Comparison of ENCODE assay signal across 1 cellular context in the genomic region with DNA sequence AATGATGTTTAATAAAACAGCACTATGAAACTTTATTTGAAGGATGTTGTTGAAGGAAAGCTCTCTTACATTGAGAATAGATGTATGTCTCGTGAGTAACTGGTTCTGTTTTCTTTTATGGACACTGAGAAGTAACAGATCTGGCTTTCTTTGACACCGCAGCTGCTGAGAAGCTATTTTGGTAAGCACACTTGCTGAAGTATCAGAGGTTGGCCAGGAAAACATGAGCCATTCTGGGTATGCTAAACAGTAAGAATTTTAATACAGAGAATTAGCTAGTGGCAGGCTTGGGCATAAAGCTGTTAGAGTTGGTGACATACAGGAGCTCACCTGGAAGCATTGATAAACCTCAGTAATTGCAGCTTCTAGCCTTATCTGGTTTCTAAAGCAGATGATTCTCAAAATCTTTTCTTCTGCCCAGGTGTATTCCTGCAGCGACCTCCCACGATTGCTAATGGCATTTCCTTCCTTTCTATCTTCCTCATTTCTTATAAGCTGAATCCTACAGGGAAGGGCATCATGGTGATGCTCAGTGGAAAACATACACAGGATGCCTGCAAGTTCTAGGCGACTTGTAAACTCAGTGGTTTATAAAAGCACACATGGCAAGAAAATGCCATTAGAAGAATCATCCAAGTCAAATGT.
TF ChIP-seq lines count a peak whose summit lies in the region.

No MANE protein-coding gene starts in this region.

TF ChIP-seq in GM23338, 12 proteins besides CTCF, POLR2A, EP300 and RAD21:
- no peak for TF ChIP-seq EZH2phosphoT487 (IDR thresholded peaks at IDR 0.05; ENCODE audit: unreplicated experiment)
- no peak for TF ChIP-seq ZNF331 (CRISPR knock-in tag; IDR thresholded peaks at IDR 0.05; ENCODE audit: low read depth)
- TF ChIP-seq CREB1 (CRISPR knock-in tag; IDR thresholded peaks at IDR 0.05; ENCODE audit: low read depth): no peak
- TF ChIP-seq, protein P1, sequence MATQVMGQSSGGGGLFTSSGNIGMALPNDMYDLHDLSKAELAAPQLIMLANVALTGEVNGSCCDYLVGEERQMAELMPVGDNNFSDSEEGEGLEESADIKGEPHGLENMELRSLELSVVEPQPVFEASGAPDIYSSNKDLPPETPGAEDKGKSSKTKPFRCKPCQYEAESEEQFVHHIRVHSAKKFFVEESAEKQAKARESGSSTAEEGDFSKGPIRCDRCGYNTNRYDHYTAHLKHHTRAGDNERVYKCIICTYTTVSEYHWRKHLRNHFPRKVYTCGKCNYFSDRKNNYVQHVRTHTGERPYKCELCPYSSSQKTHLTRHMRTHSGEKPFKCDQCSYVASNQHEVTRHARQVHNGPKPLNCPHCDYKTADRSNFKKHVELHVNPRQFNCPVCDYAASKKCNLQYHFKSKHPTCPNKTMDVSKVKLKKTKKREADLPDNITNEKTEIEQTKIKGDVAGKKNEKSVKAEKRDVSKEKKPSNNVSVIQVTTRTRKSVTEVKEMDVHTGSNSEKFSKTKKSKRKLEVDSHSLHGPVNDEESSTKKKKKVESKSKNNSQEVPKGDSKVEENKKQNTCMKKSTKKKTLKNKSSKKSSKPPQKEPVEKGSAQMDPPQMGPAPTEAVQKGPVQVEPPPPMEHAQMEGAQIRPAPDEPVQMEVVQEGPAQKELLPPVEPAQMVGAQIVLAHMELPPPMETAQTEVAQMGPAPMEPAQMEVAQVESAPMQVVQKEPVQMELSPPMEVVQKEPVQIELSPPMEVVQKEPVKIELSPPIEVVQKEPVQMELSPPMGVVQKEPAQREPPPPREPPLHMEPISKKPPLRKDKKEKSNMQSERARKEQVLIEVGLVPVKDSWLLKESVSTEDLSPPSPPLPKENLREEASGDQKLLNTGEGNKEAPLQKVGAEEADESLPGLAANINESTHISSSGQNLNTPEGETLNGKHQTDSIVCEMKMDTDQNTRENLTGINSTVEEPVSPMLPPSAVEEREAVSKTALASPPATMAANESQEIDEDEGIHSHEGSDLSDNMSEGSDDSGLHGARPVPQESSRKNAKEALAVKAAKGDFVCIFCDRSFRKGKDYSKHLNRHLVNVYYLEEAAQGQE (IDR thresholded peaks at IDR 0.05; ENCODE audit: unreplicated experiment): no peak
- no peak for TF ChIP-seq ETS1 (IDR thresholded peaks at IDR 0.05)
- no peak for TF ChIP-seq POLR2AphosphoS5 (IDR thresholded peaks at IDR 0.05; ENCODE audit: low read depth)
- no peak for TF ChIP-seq EZH2 (IDR thresholded peaks at IDR 0.05; ENCODE audit: low read depth, unreplicated experiment)
- TF ChIP-seq ZNF114 (CRISPR knock-in tag; IDR thresholded peaks at IDR 0.05): no peak
- TF ChIP-seq JUNB (IDR thresholded peaks at IDR 0.05; ENCODE audit: unreplicated experiment): no peak
- no peak for TF ChIP-seq STAT1 (IDR thresholded peaks at IDR 0.05; ENCODE audit: unreplicated experiment)
- TF ChIP-seq NANOG (IDR thresholded peaks at IDR 0.05; ENCODE audit: borderline replicate concordance): no peak
- TF ChIP-seq ZNF462 (CRISPR knock-in tag; IDR thresholded peaks at IDR 0.05): no peak
